Comparison of ENCODE assay signal across 2 cellular contexts in genomic region chr19:53103141-53103902, GRCh38.
A peak's percentile ranks its signal among the peaks of the same experiment; 100 is the strongest.
TF ChIP-seq lines count a peak whose summit lies in the region.

Gene ZNF160, minus strand, starts transcription at chr19:53103422. Its CDS starts 17,146 bp downstream, at chr19:53086276.

TF ChIP-seq in HEK293, 187 proteins besides CTCF, POLR2A, EP300 and RAD21 (continued from another document and continues in another):
- TF ChIP-seq ZNF518A (tag by site-specific recombination; conservative IDR thresholded peaks at IDR 0.05; ENCODE audit: low read depth) = peak; percentile 85
- no peak for TF ChIP-seq ZSCAN30 (tag by site-specific recombination; IDR thresholded peaks at IDR 0.05)
- TF ChIP-seq GLIS2 (tag by site-specific recombination; IDR thresholded peaks at IDR 0.05) = peak; percentile 82
- TF ChIP-seq ZFHX2 (tag by site-specific recombination; conservative IDR thresholded peaks at IDR 0.05) = peak; percentile 84
- TF ChIP-seq SCRT1 (tag by site-specific recombination; IDR thresholded peaks at IDR 0.05; ENCODE audit: borderline replicate concordance) = no peak
- no peak for TF ChIP-seq TRIM28 (IDR thresholded peaks at IDR 0.05; ENCODE audit: borderline replicate concordance, low read length)
- 0 out of 2 replicates have a peak, but pooled peaks have one; percentile 19 for TF ChIP-seq ZNF660 (tag by site-specific recombination; IDR thresholded peaks at IDR 0.05)
- peak; percentile 64; the same call in 1 of the 2 replicates for TF ChIP-seq IKZF3 (tag by site-specific recombination; IDR thresholded peaks at IDR 0.05)
- TF ChIP-seq ZEB2 (tag by site-specific recombination; IDR thresholded peaks at IDR 0.05) = peak; percentile 52; the same call in 1 of the 2 replicates
- TF ChIP-seq WT1 (tag by site-specific recombination; IDR thresholded peaks at IDR 0.05) = peak; percentile 57
- TF ChIP-seq ZNF488 (tag by site-specific recombination; IDR thresholded peaks at IDR 0.05) = no peak
- peak; percentile 92 for TF ChIP-seq ZNF398 (tag by site-specific recombination; IDR thresholded peaks at IDR 0.05)
- TF ChIP-seq ZBTB21 (tag by site-specific recombination; IDR thresholded peaks at IDR 0.05) = peak; percentile 40; the same call in 1 of the 2 replicates
- peak; percentile 85; the same call in 1 of the 2 replicates for TF ChIP-seq ELK4 (IDR thresholded peaks at IDR 0.05; ENCODE audit: borderline replicate concordance, low read depth, low read length)
- TF ChIP-seq ZNF473 (tag by site-specific recombination; IDR thresholded peaks at IDR 0.05) = no peak
- no peak for TF ChIP-seq ZNF623 (tag by site-specific recombination; IDR thresholded peaks at IDR 0.05)
- TF ChIP-seq ZNF561 (tag by site-specific recombination; IDR thresholded peaks at IDR 0.05; ENCODE audit: borderline replicate concordance) = peak; percentile 61; the same call in 1 of the 2 replicates
- no peak for TF ChIP-seq ZBTB7A (tag by site-specific recombination; IDR thresholded peaks at IDR 0.05; ENCODE audit: low read depth)
- peak; percentile 65 for TF ChIP-seq KLF9 (tag by site-specific recombination; IDR thresholded peaks at IDR 0.05; ENCODE audit: low read depth)

TF ChIP-seq in SK-N-SH, 30 proteins besides CTCF, POLR2A, EP300 and RAD21 (continued from another document):
- no peak for TF ChIP-seq ZBTB33 (IDR thresholded peaks at IDR 0.05; ENCODE audit: borderline replicate concordance, low read depth)
- no peak for TF ChIP-seq NFIC (IDR thresholded peaks at IDR 0.05; ENCODE audit: borderline replicate concordance)
- TF ChIP-seq RCOR1 (IDR thresholded peaks at IDR 0.05; ENCODE audit: low read length) = 0 out of 2 replicates have a peak, but pooled peaks have one; percentile 13
- TF ChIP-seq CHD2 (IDR thresholded peaks at IDR 0.05; ENCODE audit: low read length, partially characterized antibody) = peak; percentile 19
- TF ChIP-seq PBX3 (IDR thresholded peaks at IDR 0.05) = no peak
- TF ChIP-seq FOXJ3 (CRISPR knock-in tag; IDR thresholded peaks at IDR 0.05) = no peak
- TF ChIP-seq USF2 (IDR thresholded peaks at IDR 0.05; ENCODE audit: borderline replicate concordance, low read depth, low read length) = no peak
- peak; percentile 95 for TF ChIP-seq ELF1 (IDR thresholded peaks at IDR 0.05)
- TF ChIP-seq JUND (IDR thresholded peaks at IDR 0.05) = no peak
- no peak for TF ChIP-seq FOSL2 (IDR thresholded peaks at IDR 0.05; ENCODE audit: borderline replicate concordance, low read depth)
- peak; percentile 55; the same call in 1 of the 2 replicates for TF ChIP-seq YY1 (IDR thresholded peaks at IDR 0.05; ENCODE audit: low read depth)
